8 cellular contexts compared by ENCODE assay signal in genomic region chr9:110047232-110047954, GRCh38.
A peak's percentile ranks its signal among the peaks of the same experiment; 100 is the strongest.
DNase-seq lines count a peak whose midpoint lies in the region; ATAC-seq, FAIRE-seq and TF ChIP-seq lines count a peak whose summit lies in the region.

No MANE protein-coding gene starts in this region.

- H3K79me2 ChIP-seq in astrocyte (ENCODE audit: insufficient read depth, low read length) = peaks cover 42% of the 10 kb centered on the region

- no peaks in the 10 kb centered on the region for H3K9me3 ChIP-seq in astrocyte (ENCODE audit: insufficient read depth, low read depth, low read length)
- no peaks in the 10 kb centered on the region for H3K9me3 ChIP-seq in naive thymus-derived CD4-positive, alpha-beta T cell (ENCODE audit: control insufficient read depth in 2 of 3, low read length in 3 of 3)
- H3K9me3 ChIP-seq in prostate gland = no peaks in the 10 kb centered on the region

- H3K27me3 ChIP-seq in astrocyte (ENCODE audit: insufficient read depth, low read length) = no peaks in the 10 kb centered on the region
- no peaks in the 10 kb centered on the region for H3K27me3 ChIP-seq in naive thymus-derived CD4-positive, alpha-beta T cell (ENCODE audit: control insufficient read depth in 2 of 2, insufficient read depth in 2 of 2, low read length in 2 of 2)
- H3K27me3 ChIP-seq in prostate gland (replicated peaks; ENCODE audit: insufficient read depth) = no peaks in the 10 kb centered on the region

- H3K27me3 Mint-ChIP-seq in astrocyte (ENCODE audit: low read depth, unreplicated experiment) = no peaks in the 10 kb centered on the region
- H3K27me3 Mint-ChIP-seq in naive thymus-derived CD4-positive, alpha-beta T cell = peaks cover 0 to 16% (median 11%) of the 10 kb centered on the region in 5 donors

- no peak for TF ChIP-seq POLR2A in prostate gland (IDR thresholded peaks at IDR 0.05)

- CTCF ChIA-PET in naive thymus-derived CD4-positive, alpha-beta T cell (lab: Charles Lee) = interaction anchor here (0.7 kb wide), 1 partner anchor 144 kb away, joined by 8 read pairs; no protein-coding TSS in a partner anchor

- H2AFZ ChIP-seq in astrocyte (ENCODE audit: low read depth, low read length) = peak overlapping the region; percentile 89

- peaks cover 24% of the 10 kb centered on the region for H3K4me1 Mint-ChIP-seq in astrocyte (ENCODE audit: low read depth, unreplicated experiment)
- H3K4me1 Mint-ChIP-seq in naive thymus-derived CD4-positive, alpha-beta T cell = peaks cover 23 to 47% (median 38%) of the 10 kb centered on the region in 7 donors

- H3K36me3 ChIP-seq in astrocyte (ENCODE audit: insufficient read depth, low read length) (no peaks in the 10 kb centered on the region), prostate gland (no peaks in the 10 kb centered on the region)
- no peaks in the 10 kb centered on the region for H3K36me3 ChIP-seq in naive thymus-derived CD4-positive, alpha-beta T cell (ENCODE audit: control insufficient read depth in 2 of 3, insufficient read depth in 3 of 3, low read length in 3 of 3)

- H3K4me1 ChIP-seq in astrocyte (ENCODE audit: insufficient read depth, low read length) = peaks cover 22% of the 10 kb centered on the region
- peaks cover 5 to 10% of the 10 kb centered on the region in 2 donors for H3K4me1 ChIP-seq in naive thymus-derived CD4-positive, alpha-beta T cell (ENCODE audit: control insufficient read depth in 2 of 2, insufficient read depth in 2 of 2, low read length in 2 of 2)
- H3K4me1 ChIP-seq in prostate gland (replicated peaks) = peaks cover 5% of the 10 kb centered on the region

- 61% methylated on average over 7 of the region's 7 CpGs for WGBS in prostate gland

- peak overlapping the region; percentile 91 for H3K27ac Mint-ChIP-seq in astrocyte (ENCODE audit: unreplicated experiment)
- peak overlapping the region in 8 of 9 donors; percentile 36 to 90 (median 70) for H3K27ac Mint-ChIP-seq in naive thymus-derived CD4-positive, alpha-beta T cell

- H3K36me3 Mint-ChIP-seq in astrocyte (ENCODE audit: low read depth, unreplicated experiment) = peaks cover 3% of the 10 kb centered on the region
- H3K36me3 Mint-ChIP-seq in naive thymus-derived CD4-positive, alpha-beta T cell = peaks cover 0 to 12% (median 0%) of the 10 kb centered on the region in 5 donors

- intact Hi-C loops in naive thymus-derived CD4-positive, alpha-beta T cell (cut with micrococcal nuclease) = loop anchor here in 1 of 2 donors (5.0 kb wide), 1 partner anchor 210 kb away; the partner anchor contains the start of gene TXN
- intact Hi-C loops in prostate gland (cut with DNase I) = no loop called here

- no peak for TF ChIP-seq CTCF in astrocyte (IDR thresholded peaks at IDR 0.05; ENCODE audit: insufficient read depth, low read depth, low read length)
- no peak for TF ChIP-seq CTCF in prostate gland (IDR thresholded peaks at IDR 0.05)

- FAIRE-seq in astrocyte (lab: Jason Lieb, UNC) = no peak

- H4K20me1 ChIP-seq in astrocyte (ENCODE audit: insufficient read depth, low read length) = peaks cover 27% of the 10 kb centered on the region

- H3K4me3 ChIP-seq in astrocyte (ENCODE audit: insufficient read depth, low read depth, low read length) (peak overlapping the region; percentile 69), prostate gland (no peak overlapping the region)
- no peak overlapping the region for H3K4me3 ChIP-seq in naive thymus-derived CD4-positive, alpha-beta T cell (ENCODE audit: low read length)

- no peak overlapping the region for H3K27ac ChIP-seq in astrocyte (ENCODE audit: low read depth, low read length)
- H3K27ac ChIP-seq in naive thymus-derived CD4-positive, alpha-beta T cell (ENCODE audit: low read depth, low read length) = no peak overlapping the region
- no peak overlapping the region for H3K27ac ChIP-seq in prostate gland

- no peaks in the 10 kb centered on the region for H3K9me3 Mint-ChIP-seq in astrocyte (ENCODE audit: unreplicated experiment)
- peaks cover 0 to 1% (median 0%) of the 10 kb centered on the region in 11 donors for H3K9me3 Mint-ChIP-seq in naive thymus-derived CD4-positive, alpha-beta T cell

- peak; percentile 32 for ATAC-seq in GM18517 (IDR thresholded peaks at IDR 0.05; ENCODE audit: unreplicated experiment)
- ATAC-seq in HG02885 (IDR thresholded peaks at IDR 0.05; ENCODE audit: poor library complexity, unreplicated experiment) = peak; percentile 22
- ATAC-seq in naive thymus-derived CD4-positive, alpha-beta T cell = no peak

- H3K4me3 Mint-ChIP-seq in astrocyte (ENCODE audit: unreplicated experiment) = peak overlapping the region; percentile 90
- peak overlapping the region; percentile 87 to 99 (median 92) for H3K4me3 Mint-ChIP-seq in naive thymus-derived CD4-positive, alpha-beta T cell

- DNase-seq in astrocyte (ENCODE audit: low read depth) (no peak), prostate gland (ENCODE audit: low spot score) (no peak), pons (ENCODE audit: low spot score) (no peak), NK-92 (lab: John Stamatoyannopoulos, UW; ENCODE audit: unreplicated experiment) (no peak), NCI-H1417 treated with DMSO at 0.1 percent for 48 hours (lab: John Stamatoyannopoulos, UW) (no peak)
- no peak for DNase-seq in naive thymus-derived CD4-positive, alpha-beta T cell

- peak overlapping the region; percentile 98 for H3K9ac ChIP-seq in astrocyte (ENCODE audit: low read length)

- H3K4me2 ChIP-seq in astrocyte (ENCODE audit: low read length) = peak overlapping the region; percentile 100

- POLR2A ChIA-PET in naive thymus-derived CD4-positive, alpha-beta T cell (lab: Charles Lee) = interaction anchor here (1.1 to 3.0 kb wide), 2 partner anchors 79 to 84 kb away, joined by 5 to 11 read pairs; no protein-coding TSS in a partner anchor
